Comparison of ENCODE assay signal across 17 cellular contexts in genomic region chr19:1229056-1229607, GRCh38.
"Had no signal": no experiment of that assay in that cellular context is flagged by ENCODE, and none has a peak within 500 bp of the region (broad histone marks: within the 10 kb centered on the region; RNA-seq: fewer than 3 reads in every experiment).

No MANE protein-coding gene starts in this region.

- H3K9me3 Mint-ChIP-seq: mesothelial cell of epicardium had no signal

- DNase-seq: dermis blood vessel endothelial cell; dorsolateral prefrontal cortex; effector CD4-positive, alpha-beta T cell; effector memory CD4-positive, alpha-beta T cell; foreskin keratinocyte; gastrocnemius medialis; glutamatergic neuron; head of caudate nucleus; heart right ventricle; hippocampal formation; left cardiac atrium; left lung; left ventricle myocardium superior; lower lobe of right lung; mesenchymal stem cell; mucosa of descending colon had no signal

- H3K27ac Mint-ChIP-seq: mesothelial cell of epicardium had no signal

- ATAC-seq: foreskin keratinocyte, gastrocnemius medialis, heart right ventricle, left cardiac atrium, left lung, left ventricle myocardium superior, lower lobe of right lung, mucosa of descending colon had no signal

- H3K4me3 Mint-ChIP-seq: mesothelial cell of epicardium had no signal
